Comparison of ENCODE assay signal across 8 cellular contexts in genomic region chrX:154373340-154374306, GRCh38. TPM values are rescaled to one million over a fixed set of nuclear protein-coding genes. Genes with fewer than 3 reads are reported as not detected.
A peak's percentile ranks its signal among the peaks of the same experiment; 100 is the strongest.
DNase-seq lines count a peak whose midpoint lies in the region; ATAC-seq and TF ChIP-seq lines count a peak whose summit lies in the region.

No MANE protein-coding gene starts in this region.

- DNase-seq in DMS153 (lab: John Stamatoyannopoulos, UW), result peak; percentile 71
- DNase-seq in PC-3, result peak; percentile 85
- DNase-seq in dermis microvascular lymphatic vessel endothelial cell (ENCODE audit: low read depth in 2 of 2), result peak; percentile 33 to 66
- DNase-seq in lower lobe of right lung, result no peak
- no peak for DNase-seq in suprapubic skin (ENCODE audit: low spot score in 2 of 2)

- peaks cover 67% of the 10 kb centered on the region for H3K79me2 ChIP-seq in PC-3 (ENCODE audit: low read length)

- H3K4me2 ChIP-seq in PC-3 (ENCODE audit: low read length), result peak overlapping the region; percentile 85

- peaks cover 18% of the 10 kb centered on the region for H3K4me1 ChIP-seq in HUES48 (ENCODE audit: control insufficient read depth, insufficient read depth, low read length)
- peaks cover 29% of the 10 kb centered on the region for H3K4me1 ChIP-seq in PC-3 (ENCODE audit: insufficient read depth, low read length)
- peaks cover 38% of the 10 kb centered on the region for H3K4me1 ChIP-seq in lower lobe of right lung
- H3K4me1 ChIP-seq in suprapubic skin, result peaks cover 49% of the 10 kb centered on the region

- CTCF ChIA-PET in PC-3 (lab: Charles Lee), result interaction anchor here (1.3 kb wide), 3 partner anchors 9 to 38 kb away, joined by 3 to 7 read pairs (median 3); no protein-coding TSS in a partner anchor

- 0 out of 2 replicates have a peak overlapping the region, but pooled peaks have one; percentile 24 for H3K9ac ChIP-seq in HUES48 (ENCODE audit: low read depth, low read length)
- peak overlapping the region; percentile 3; the same call in 1 of the 2 replicates for H3K9ac ChIP-seq in PC-3 (ENCODE audit: low read length)

- peaks cover 7% of the 10 kb centered on the region for H3K36me3 ChIP-seq in HUES48 (ENCODE audit: control insufficient read depth, insufficient read depth, low read length)
- H3K36me3 ChIP-seq in PC-3 (ENCODE audit: low read depth, low read length), result no peaks in the 10 kb centered on the region
- no peaks in the 10 kb centered on the region for H3K36me3 ChIP-seq in lower lobe of right lung
- no peaks in the 10 kb centered on the region for H3K36me3 ChIP-seq in suprapubic skin

- no peak for TF ChIP-seq POLR2A in suprapubic skin (IDR thresholded peaks at IDR 0.05)

- no peak for TF ChIP-seq EP300 in suprapubic skin (IDR thresholded peaks at IDR 0.05)

- intact Hi-C loops in PC-3 (cut with micrococcal nuclease), result loop anchor here (1.0 to 10.0 kb wide), 2 partner anchors 162 to 399 kb away; partner anchors contain the start of genes HCFC1 and TMEM187
- intact Hi-C loops in lower lobe of right lung (cut with DNase I), result no loop called here

- POLR2A ChIA-PET in PC-3 (lab: Charles Lee; ENCODE audit: unreplicated experiment), result interaction anchor here (0.6 to 1.5 kb wide), 3 partner anchors 38 to 170 kb away, joined by 3 read pairs; no protein-coding TSS in a partner anchor

- H3K4me3 ChIP-seq in HUES48 (ENCODE audit: low read depth, low read length), result peak overlapping the region; percentile 57
- H3K4me3 ChIP-seq in PC-3 (ENCODE audit: low read length), result peak overlapping the region; percentile 64
- H3K4me3 ChIP-seq in lower lobe of right lung, result peak overlapping the region; percentile 75
- peak overlapping the region; percentile 67 for H3K4me3 ChIP-seq in suprapubic skin

- H3K27me3 ChIP-seq in HUES48 (ENCODE audit: control insufficient read depth, insufficient read depth, low read length) (peaks cover 4% of the 10 kb centered on the region; the same call in 1 of the 2 replicates), PC-3 (ENCODE audit: low read length) (no peaks in the 10 kb centered on the region), lower lobe of right lung (ENCODE audit: low read depth) (no peaks in the 10 kb centered on the region), suprapubic skin (no peaks in the 10 kb centered on the region)

- H4K20me1 ChIP-seq in PC-3 (ENCODE audit: low read length), result peaks cover under 1% of the 10 kb centered on the region

- 32% methylated on average over 19 of the region's 23 CpGs for WGBS in suprapubic skin

- H3F3A ChIP-seq in PC-3 (ENCODE audit: low read length, unreplicated experiment), result no peaks in the 10 kb centered on the region

- H3K9me2 ChIP-seq in PC-3 (replicated peaks; ENCODE audit: low read length), result no peaks in the 10 kb centered on the region

- H3K27ac ChIP-seq in HUES48 (ENCODE audit: low read depth, low read length) (peak overlapping the region; percentile 51), PC-3 (ENCODE audit: low read length) (no peak overlapping the region), lower lobe of right lung (peak overlapping the region; percentile 65), suprapubic skin (peak overlapping the region; percentile 71)

- TSS peak; percentile 25 for BruUV-seq in PC-3 (replicated peaks; lab: Mats Ljungman, UMichigan)

- peak overlapping the region; percentile 33 for H2AFZ ChIP-seq in PC-3 (ENCODE audit: low read length)

- ATAC-seq in PC-3 (peak; percentile 9), lower lobe of right lung (peak in 1 of 2 donors; percentile 13), GM21723 (IDR thresholded peaks at IDR 0.05; ENCODE audit: unreplicated experiment) (no peak), GM21737 (IDR thresholded peaks at IDR 0.05; ENCODE audit: unreplicated experiment) (no peak)

- H3K9me3 ChIP-seq in HUES48 (ENCODE audit: control insufficient read depth, insufficient read depth, low read length), result peaks cover 18% of the 10 kb centered on the region
- no peaks in the 10 kb centered on the region for H3K9me3 ChIP-seq in PC-3 (ENCODE audit: low read length)
- H3K9me3 ChIP-seq in lower lobe of right lung, result no peaks in the 10 kb centered on the region
- H3K9me3 ChIP-seq in suprapubic skin, result no peaks in the 10 kb centered on the region

- peak; percentile 96 for TF ChIP-seq CTCF in PC-3 (conservative IDR thresholded peaks at IDR 0.05; ENCODE audit: low read depth, low read length)
- TF ChIP-seq CTCF in lower lobe of right lung (IDR thresholded peaks at IDR 0.05), result peak; percentile 55
- TF ChIP-seq CTCF in suprapubic skin (IDR thresholded peaks at IDR 0.05), result peak; percentile 25 to 46

RNA-seq across cellular contexts. Expression of gene FLNA, which starts 0.8 kb away (rescaled TPM):
- total RNA-seq in PC-3 (2014; rRNA removed), result 2,058 and 3,170 TPM in 2 replicates
- 1,135 and 1,161 TPM in 2 replicates for total RNA-seq in dermis microvascular lymphatic vessel endothelial cell
- 1,080 TPM for total RNA-seq in lower lobe of right lung
- 100 to 1,000 TPM; 374 to 402 (median 386) TPM for total RNA-seq in suprapubic skin

RNA-seq across cellular contexts. Expression of gene EMD, which starts 5.5 kb away (rescaled TPM):
- total RNA-seq in PC-3 (2014; rRNA removed), result 46.8 and 49.0 TPM in 2 replicates
- 17.8 and 20.5 TPM in 2 replicates for total RNA-seq in dermis microvascular lymphatic vessel endothelial cell
- total RNA-seq in lower lobe of right lung, result 50.9 TPM
- total RNA-seq in suprapubic skin, result 10 to 100 TPM; 34.4 to 57.0 (median 53.0) TPM

RNA-seq across cellular contexts. Expression of gene RPL10, which starts 24.6 kb away (rescaled TPM):
- total RNA-seq in PC-3 (2014; rRNA removed) (2,879 and 3,401 TPM in 2 replicates), dermis microvascular lymphatic vessel endothelial cell (2,372 and 2,629 TPM in 2 replicates), lower lobe of right lung (2,678 TPM), suprapubic skin (1,000 to 10,000 TPM; 3,684 to 7,390 (median 6,600) TPM)

RNA-seq across cellular contexts. Expression of gene DNASE1L1, which starts 35.4 kb away (rescaled TPM):
- total RNA-seq in PC-3 (2014; rRNA removed) (29.8 TPM in 2 replicates), dermis microvascular lymphatic vessel endothelial cell (105 and 121 TPM in 2 replicates), lower lobe of right lung (36.1 TPM), suprapubic skin (10 to 100 TPM; 14.6 to 30.7 (median 21.2) TPM)

RNA-seq across cellular contexts. Expression of gene TAFAZZIN, which starts 37.7 kb away (rescaled TPM):
- total RNA-seq in PC-3 (2014; rRNA removed) (39.4 and 41.5 TPM in 2 replicates), dermis microvascular lymphatic vessel endothelial cell (11.9 and 14.9 TPM in 2 replicates), lower lobe of right lung (47.8 TPM), suprapubic skin (100 to 1,000 TPM in 1 of 4 donors, 10 to 100 TPM in 3; 37.7 to 122 (median 47.8) TPM)

Comparison
In these comparisons a context has a peak if more than half of its experiments do, and no peak if none do; other contexts are left out.
1. DNase-seq: peak in DMS153 (single experiment), PC-3 (single experiment) and dermis microvascular lymphatic vessel endothelial cell (2 of 2); none in lower lobe of right lung (single experiment) and suprapubic skin (0 of 2).
2. CTCF ChIP-seq: peak in every context shown above with its lines; median percentile 96 in PC-3; 55 in lower lobe of right lung; 36 in suprapubic skin.
3. Peak in every context shown above with its lines, with median percentiles within 50 percentile points of each other: H3K4me3 ChIP-seq.